ENCODE assay signal across 8 cellular contexts in the genomic region with DNA sequence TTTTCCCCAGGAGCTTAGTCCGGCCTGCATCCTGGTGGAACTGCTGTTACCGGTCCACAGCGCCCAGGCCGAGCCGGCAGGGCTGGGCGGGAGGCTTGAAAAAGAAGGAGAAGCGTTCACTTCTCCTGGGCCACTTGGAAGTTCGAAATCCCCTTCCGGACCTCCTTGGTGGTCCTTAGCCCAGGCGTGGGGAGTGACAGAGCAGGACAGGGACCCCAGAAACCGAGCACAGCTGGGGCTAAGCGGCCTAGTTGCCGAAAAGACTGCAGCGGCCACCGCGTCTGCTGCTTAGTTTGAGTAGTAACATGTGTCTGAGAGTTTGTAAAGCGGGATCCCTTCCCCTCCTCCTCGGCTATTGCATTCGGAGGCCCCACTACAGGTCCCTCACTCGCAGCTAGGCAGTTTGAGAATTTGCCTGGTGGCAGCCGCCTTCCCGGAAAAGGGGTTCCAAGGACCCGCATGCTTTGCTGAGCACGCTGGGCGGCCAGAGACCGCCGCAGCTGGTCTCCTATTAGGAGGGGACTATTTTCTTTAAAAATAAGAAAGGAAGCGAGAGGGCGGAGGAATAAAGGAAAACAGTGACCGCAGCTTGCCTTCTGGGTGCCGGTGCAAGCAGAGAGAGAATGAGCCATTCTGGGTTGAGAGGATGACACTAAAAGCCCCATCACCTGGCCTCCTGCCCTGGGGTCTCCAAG. TPM values are rescaled to one million over a fixed set of nuclear protein-coding genes. Genes with fewer than 3 reads are reported as not detected.
DNase-seq lines count a peak whose midpoint lies in the region; ATAC-seq and TF ChIP-seq lines count a peak whose summit lies in the region.
"Had no signal": no experiment of that assay in that cellular context is flagged by ENCODE, and none has a peak within 500 bp of the region (broad histone marks: within the 10 kb centered on the region; RNA-seq: fewer than 3 reads in every experiment).

No MANE protein-coding gene starts in this region.

- no peak for TF ChIP-seq CTCF in AG04450 (IDR thresholded peaks at IDR 0.05; ENCODE audit: low read depth, low read length)
- TF ChIP-seq CTCF in PC-3 (conservative IDR thresholded peaks at IDR 0.05; ENCODE audit: low read depth, low read length), result no peak

- intact Hi-C loops in PC-3 (cut with micrococcal nuclease), result loop anchor here (2.0 kb wide), 1 partner anchor 244 kb away; no protein-coding TSS in a partner anchor

- peak overlapping the region; percentile 94 to 97 for H3K18ac ChIP-seq in mesenchymal stem cell (ENCODE audit: low read depth in 1 of 2, low read length in 2 of 2)

- H3K4ac ChIP-seq in mesenchymal stem cell (ENCODE audit: low read depth in 1 of 2, low read length in 2 of 2), result peak overlapping the region; percentile 36 to 92

- H3K27ac ChIP-seq in AG04450 (ENCODE audit: low read depth, low read length), result peak overlapping the region; percentile 91
- H3K27ac ChIP-seq in PC-3 (ENCODE audit: low read length), result no peak overlapping the region
- H3K27ac ChIP-seq in mesenchymal stem cell (ENCODE audit: low read length, poor library complexity, severe bottlenecking), result peak overlapping the region; percentile 90

- H4K20me1 ChIP-seq in PC-3 (ENCODE audit: low read length), result peaks cover 13% of the 10 kb centered on the region

- H3K4me1 ChIP-seq in PC-3 (ENCODE audit: insufficient read depth, low read length), result peaks cover 17% of the 10 kb centered on the region
- peaks cover 49% of the 10 kb centered on the region for H3K4me1 ChIP-seq in mesenchymal stem cell (ENCODE audit: control insufficient read depth, insufficient read depth, low read depth, low read length)

- H3K23ac ChIP-seq in mesenchymal stem cell (ENCODE audit: low read length in 2 of 2), result peak overlapping the region; percentile 68 to 96

- H3K9me2 ChIP-seq in PC-3 (replicated peaks; ENCODE audit: low read length), result no peaks in the 10 kb centered on the region

- H2AFZ ChIP-seq in PC-3 (ENCODE audit: low read length) (peak overlapping the region; percentile 48), mesenchymal stem cell (ENCODE audit: low read depth, low read length) (no peak overlapping the region)

- ATAC-seq in PC-3, result no peak

- H4K8ac ChIP-seq in mesenchymal stem cell (ENCODE audit: low read length), result peak overlapping the region; percentile 66

- BruUV-seq in PC-3 (replicated peaks; lab: Mats Ljungman, UMichigan), result no TSS peak

- CTCF ChIA-PET in AG04450 (lab: Charles Lee), result interaction anchor here (0.5 to 4.8 kb wide), 15 partner anchors 12 to 574 kb away, joined by 3 to 53 read pairs (median 4); no protein-coding TSS in a partner anchor
- CTCF ChIA-PET in PC-3 (lab: Charles Lee), result interaction anchor here (0.6 to 1.2 kb wide), 4 partner anchors 108 to 408 kb away, joined by 3 to 10 read pairs (median 6); no protein-coding TSS in a partner anchor

- H3K9me3 ChIP-seq in AG04450 (ENCODE audit: control insufficient read depth, insufficient read depth, low read length) (no peaks in the 10 kb centered on the region; the same call in 1 of the 2 replicates), PC-3 (ENCODE audit: low read length) (no peaks in the 10 kb centered on the region), mesenchymal stem cell (ENCODE audit: control insufficient read depth, low read length) (no peaks in the 10 kb centered on the region)

- no peaks in the 10 kb centered on the region for H3F3A ChIP-seq in PC-3 (ENCODE audit: low read length, unreplicated experiment)

- peak overlapping the region; percentile 39 for H2BK5ac ChIP-seq in mesenchymal stem cell (ENCODE audit: low read depth, low read length, poor library complexity, severe bottlenecking)

- peak overlapping the region; percentile 95 for H2BK120ac ChIP-seq in mesenchymal stem cell (ENCODE audit: low read depth, low read length)

- H2BK15ac ChIP-seq in mesenchymal stem cell (ENCODE audit: low read depth, poor library complexity, severe bottlenecking), result no peak overlapping the region

- DNase-seq in AG04450 (ENCODE audit: low read depth, low spot score) (no peak), PC-3 (no peak), mesenchymal stem cell (peak; percentile 81), KBM-7 (no peak), GM19240 (ENCODE audit: insufficient read length, low spot score) (no peak), germinal center (ENCODE audit: low spot score) (no peak)
- DNase-seq: caudate nucleus had no signal

- H4K91ac ChIP-seq in mesenchymal stem cell (ENCODE audit: low read length), result peak overlapping the region; percentile 77

- no peak overlapping the region for H3K9ac ChIP-seq in PC-3 (ENCODE audit: low read length)
- H3K9ac ChIP-seq in mesenchymal stem cell (ENCODE audit: low read length), result peak overlapping the region; percentile 98

- H3K4me2 ChIP-seq in PC-3 (ENCODE audit: low read length), result peak overlapping the region; percentile 48; the same call in 1 of the 2 replicates
- H3K4me2 ChIP-seq in mesenchymal stem cell (ENCODE audit: low read length, poor library complexity, severe bottlenecking), result peak overlapping the region; percentile 44

- POLR2A ChIA-PET in AG04450 (lab: Yijun Ruan, JAX), result interaction anchor here (1.2 kb wide), 1 partner anchor 19 kb away, joined by 3 read pairs; no protein-coding TSS in a partner anchor
- POLR2A ChIA-PET in PC-3 (lab: Charles Lee; ENCODE audit: unreplicated experiment), result interaction anchor here (0.6 kb wide), 1 partner anchor 35 kb away, joined by 3 read pairs; no protein-coding TSS in a partner anchor

- peak overlapping the region; percentile 76 for H3K4me3 ChIP-seq in AG04450 (ENCODE audit: low read depth, low read length)
- no peak overlapping the region for H3K4me3 ChIP-seq in PC-3 (ENCODE audit: low read length)
- peak overlapping the region in 1 of 2 experiments; percentile 35 for H3K4me3 ChIP-seq in mesenchymal stem cell (ENCODE audit: insufficient read depth in 1 of 2, low read depth in 1 of 2, low read length in 2 of 2)

- H3K79me1 ChIP-seq in mesenchymal stem cell (replicated peaks; ENCODE audit: low read length, poor library complexity, severe bottlenecking), result peaks cover 4% of the 10 kb centered on the region

- H2AK5ac ChIP-seq in mesenchymal stem cell (ENCODE audit: low read length, severe bottlenecking), result peak overlapping the region; percentile 84

- H3K36me3 ChIP-seq in PC-3 (ENCODE audit: low read depth, low read length) (no peaks in the 10 kb centered on the region), mesenchymal stem cell (ENCODE audit: control insufficient read depth in 1 of 2, insufficient read depth in 2 of 2, low read depth in 1 of 2, low read length in 2 of 2) (peaks cover 31 to 34% of the 10 kb centered on the region in 2 experiments)

- peak overlapping the region; percentile 15 to 89 for H2BK12ac ChIP-seq in mesenchymal stem cell (ENCODE audit: low read length in 2 of 2)

- peaks cover 30% of the 10 kb centered on the region for H3K79me2 ChIP-seq in PC-3 (ENCODE audit: low read length)

- in situ Hi-C loops in KBM-7 (cut with MboI; ENCODE audit: low pct_unique_long_range_greater_than_20kb, low sequenced_read_pairs), result no loop called here

- H3K14ac ChIP-seq in mesenchymal stem cell (ENCODE audit: low read length in 2 of 2), result peak overlapping the region in 1 of 2 experiments; percentile 73

- H3K27me3 ChIP-seq in AG04450 (ENCODE audit: control insufficient read depth, insufficient read depth, low read length) (peaks cover 2% of the 10 kb centered on the region), PC-3 (ENCODE audit: low read length) (no peaks in the 10 kb centered on the region), mesenchymal stem cell (ENCODE audit: control insufficient read depth in 1 of 2, insufficient read depth in 1 of 2, low read length in 2 of 2) (no peaks in the 10 kb centered on the region)

- 3% methylated on average over 27 of the region's 31 CpGs for WGBS in mesenchymal stem cell

RNA-seq across cellular contexts. Expression of gene HOXB5, which starts 1.0 kb away (rescaled TPM):
- 9.4 and 9.8 TPM in 2 replicates for polyA plus RNA-seq in AG04450 (2011; rRNA removed)
- 4.2 and 4.4 TPM in 2 replicates for polyA minus RNA-seq in AG04450 (2011; rRNA and poly(A)+ RNA removed)
- total RNA-seq in PC-3 (2014; rRNA removed), result 0.40 and 0.95 TPM in 2 replicates
- 15.0 TPM for polyA plus RNA-seq in mesenchymal stem cell (2013, experiment 1 of 2)
- 14.1 TPM for polyA plus RNA-seq in mesenchymal stem cell (2013, experiment 2 of 2)
- total RNA-seq: mononuclear cell had no signal

RNA-seq across cellular contexts. Expression of gene HOXB3, which starts 4.5 kb away (rescaled TPM):
- 28.3 and 33.0 TPM in 2 replicates for polyA plus RNA-seq in AG04450 (2011; rRNA removed)
- 12.3 and 12.5 TPM in 2 replicates for polyA minus RNA-seq in AG04450 (2011; rRNA and poly(A)+ RNA removed)
- 6.0 and 8.8 TPM in 2 replicates for total RNA-seq in PC-3 (2014; rRNA removed)
- 39.4 TPM for polyA plus RNA-seq in mesenchymal stem cell (2013, experiment 1 of 2)
- 35.7 TPM for polyA plus RNA-seq in mesenchymal stem cell (2013, experiment 2 of 2)

RNA-seq across cellular contexts. Expression of gene HOXB6, which starts 10.2 kb away (rescaled TPM):
- polyA plus RNA-seq in AG04450 (2011; rRNA removed), result 15.4 and 20.4 TPM in 2 replicates
- 9.1 and 12.0 TPM in 2 replicates for polyA minus RNA-seq in AG04450 (2011; rRNA and poly(A)+ RNA removed)
- total RNA-seq in PC-3 (2014; rRNA removed), result 9.5 and 11.3 TPM in 2 replicates
- 37.1 TPM for polyA plus RNA-seq in mesenchymal stem cell (2013, experiment 1 of 2)
- polyA plus RNA-seq in mesenchymal stem cell (2013, experiment 2 of 2), result 35.9 TPM
- total RNA-seq: mononuclear cell had no signal

RNA-seq across cellular contexts. Expression of gene HOXB7, which starts 16.3 kb away (rescaled TPM):
- polyA plus RNA-seq in AG04450 (2011; rRNA removed), result 10.1 and 11.3 TPM in 2 replicates
- 2.5 and 2.7 TPM in 2 replicates for polyA minus RNA-seq in AG04450 (2011; rRNA and poly(A)+ RNA removed)
- not detected in 2 replicates for total RNA-seq in PC-3 (2014; rRNA removed)
- 108 TPM for polyA plus RNA-seq in mesenchymal stem cell (2013, experiment 1 of 2)
- 115 TPM for polyA plus RNA-seq in mesenchymal stem cell (2013, experiment 2 of 2)

RNA-seq across cellular contexts. Expression of gene HOXB4, which starts 16.4 kb away (rescaled TPM):
- polyA plus RNA-seq in AG04450 (2011; rRNA removed), result 5.8 and 6.1 TPM in 2 replicates
- 8.2 and 9.9 TPM in 2 replicates for polyA minus RNA-seq in AG04450 (2011; rRNA and poly(A)+ RNA removed)
- total RNA-seq in PC-3 (2014; rRNA removed), result 0.22 and 0.58 TPM in 2 replicates
- polyA plus RNA-seq in mesenchymal stem cell (2013, experiment 1 of 2), result 5.9 TPM
- polyA plus RNA-seq in mesenchymal stem cell (2013, experiment 2 of 2), result 5.9 TPM
